ENCODE assay signal across 11 cellular contexts in the genomic region with DNA sequence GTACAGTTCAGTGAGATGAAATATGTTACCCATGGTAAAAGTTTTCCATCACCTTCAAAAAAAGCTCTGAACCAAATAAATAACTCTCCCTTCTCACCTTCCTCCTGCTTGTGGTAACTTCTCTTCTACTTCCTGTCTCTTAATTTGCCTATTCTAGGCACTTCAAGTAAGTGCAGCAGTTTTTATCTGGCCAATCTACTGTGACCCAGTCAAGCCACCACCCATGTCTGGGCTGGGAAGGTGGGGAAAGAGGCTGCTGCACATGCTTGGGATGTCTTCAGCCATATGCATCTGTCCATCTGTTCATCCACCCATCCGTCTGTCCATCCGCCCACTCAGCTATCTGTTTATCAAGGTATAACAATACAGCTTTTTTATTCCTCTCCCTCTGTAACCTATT. TPM values are rescaled to one million over a fixed set of nuclear protein-coding genes. Genes with fewer than 3 reads are reported as not detected.
DNase-seq lines count a peak whose midpoint lies in the region; ATAC-seq and TF ChIP-seq lines count a peak whose summit lies in the region.
"Had no signal": no experiment of that assay in that cellular context is flagged by ENCODE, and none has a peak within 500 bp of the region (broad histone marks: within the 10 kb centered on the region; RNA-seq: fewer than 3 reads in every experiment).

No MANE protein-coding gene starts in this region.

- no CpG with 5 or more reads among the region's 2 CpGs for WGBS in neuronal stem cell (ENCODE audit: extremely low coverage in 2 of 2, insufficient read length in 2 of 2, insufficient replicate concordance in 1 of 2), 2 donors

- H3K4me1 ChIP-seq in right atrium auricular region (peaks cover 0 to 65% of the 10 kb centered on the region in 2 donors), neuronal stem cell (ENCODE audit: control insufficient read depth in 2 of 2, insufficient read depth in 1 of 2, low read depth in 1 of 2, low read length in 2 of 2) (peaks cover 0 to 8% of the 10 kb centered on the region in 2 donors)

- no peaks in the 10 kb centered on the region for H3K36me3 Mint-ChIP-seq in T-helper 17 cell (ENCODE audit: low read depth)

- intact Hi-C loops in left ventricle myocardium superior (cut with micrococcal nuclease), result no loop called here

- H3K4me3 Mint-ChIP-seq in T-helper 17 cell, result peak overlapping the region; percentile 1
- H3K4me3 Mint-ChIP-seq: activated naive CD8-positive, alpha-beta T cell treated with anti-CD3 and anti-CD28 coated beads, Interleukin-2, amount 10 ng/mL, durations not matched to agents 7 days and 5 days had no signal

- no peak overlapping the region for H3K18ac ChIP-seq in neuronal stem cell (ENCODE audit: low read length)

- peaks cover 5% of the 10 kb centered on the region for H3K27me3 Mint-ChIP-seq in T-helper 17 cell

- peak overlapping the region; percentile 39 for H3K27ac Mint-ChIP-seq in T-helper 17 cell
- H3K27ac Mint-ChIP-seq: activated naive CD8-positive, alpha-beta T cell treated with anti-CD3 and anti-CD28 coated beads, Interleukin-2, amount 10 ng/mL, durations not matched to agents 7 days and 5 days had no signal

- H3K9ac ChIP-seq in neuronal stem cell (ENCODE audit: low read depth, low read length, poor library complexity), result no peak overlapping the region

- H4K91ac ChIP-seq in neuronal stem cell (ENCODE audit: low read depth, low read length, poor library complexity), result no peak overlapping the region

- H3K4ac ChIP-seq in neuronal stem cell (ENCODE audit: low read length), result no peak overlapping the region

- H3K4me2 ChIP-seq in neuronal stem cell (ENCODE audit: insufficient read depth, low read length, poor library complexity, severe bottlenecking), result no peak overlapping the region

- H3K27me3 ChIP-seq in right atrium auricular region, result no peaks in the 10 kb centered on the region
- no peaks in the 10 kb centered on the region for H3K27me3 ChIP-seq in neuronal stem cell (ENCODE audit: control insufficient read depth in 3 of 3, insufficient read depth in 3 of 3, low read depth in 1 of 3, low read length in 3 of 3)
- H3K27me3 ChIP-seq: ovary, SJSA1 had no signal

- H3K4me3 ChIP-seq in right atrium auricular region (no peak overlapping the region), neuronal stem cell (ENCODE audit: low read length in 2 of 2) (no peak overlapping the region)
- H3K4me3 ChIP-seq: ovary, SJSA1 had no signal

- H2BK15ac ChIP-seq in neuronal stem cell (ENCODE audit: low read length), result no peak overlapping the region

- no peak overlapping the region for H3K14ac ChIP-seq in neuronal stem cell (ENCODE audit: low read length)

- no peak overlapping the region for H2AFZ ChIP-seq in neuronal stem cell (ENCODE audit: low read length)

- no peaks in the 10 kb centered on the region for H3K36me3 ChIP-seq in right atrium auricular region
- peaks cover 7 to 86% of the 10 kb centered on the region in 2 donors for H3K36me3 ChIP-seq in neuronal stem cell (replicated peaks in 1 of 2; ENCODE audit: control insufficient read depth in 2 of 2, insufficient read depth in 2 of 2, low read length in 2 of 2)
- H3K36me3 ChIP-seq: ovary had no signal

- no peak overlapping the region for H4K8ac ChIP-seq in neuronal stem cell (ENCODE audit: low read depth, low read length)

- DNase-seq in right atrium auricular region (ENCODE audit: low spot score), result no peak
- no peak for DNase-seq in left ventricle myocardium superior
- DNase-seq in T-helper 17 cell, result no peak
- DNase-seq in neuronal stem cell (ENCODE audit: low spot score), result no peak
- no peak for DNase-seq in amygdala (lab: John Stamatoyannopoulos, UW)
- DNase-seq in NCI-H526 treated with DMSO at 0.1 percent for 48 hours (lab: John Stamatoyannopoulos, UW), result no peak
- no peak for DNase-seq in OCI-M2 (lab: John Stamatoyannopoulos, UW; ENCODE audit: unreplicated experiment)
- DNase-seq: activated naive CD8-positive, alpha-beta T cell treated with anti-CD3 and anti-CD28 coated beads, Interleukin-2, amount 10 ng/mL, durations not matched to agents 7 days and 5 days; ovary had no signal

- H2BK5ac ChIP-seq in neuronal stem cell (ENCODE audit: low read length), result no peak overlapping the region

- TF ChIP-seq CTCF in right atrium auricular region (IDR thresholded peaks at IDR 0.05), result no peak

- H3K79me1 ChIP-seq in neuronal stem cell (ENCODE audit: low read depth, low read length), result peaks cover 5% of the 10 kb centered on the region

- H3K23ac ChIP-seq in neuronal stem cell (ENCODE audit: low read depth, low read length, poor library complexity), result no peak overlapping the region

- H3K9me3 ChIP-seq in right atrium auricular region (no peaks in the 10 kb centered on the region), T-helper 17 cell (ENCODE audit: control insufficient read depth, low read length, poor library complexity, severe bottlenecking) (no peaks in the 10 kb centered on the region), neuronal stem cell (replicated peaks in 1 of 2; ENCODE audit: control insufficient read depth in 2 of 2, insufficient read depth in 1 of 2, low read depth in 1 of 2, low read length in 2 of 2) (peaks cover 0 to 4% of the 10 kb centered on the region in 2 donors)
- H3K9me3 ChIP-seq: ovary, SJSA1 had no signal

- peaks cover 22% of the 10 kb centered on the region for H3K4me1 Mint-ChIP-seq in T-helper 17 cell

- no peak overlapping the region for H2BK12ac ChIP-seq in neuronal stem cell (ENCODE audit: low read length)

- no peak overlapping the region for H2BK120ac ChIP-seq in neuronal stem cell (ENCODE audit: low read depth, low read length)

- no peak for ATAC-seq in left ventricle myocardium superior
- ATAC-seq in HG02973 (IDR thresholded peaks at IDR 0.05; ENCODE audit: unreplicated experiment), result peak; percentile 76
- peak; percentile 57 for ATAC-seq in T-helper 17 cell

- peak overlapping the region; percentile 9 to 30 for H3K27ac ChIP-seq in right atrium auricular region
- no peak overlapping the region for H3K27ac ChIP-seq in neuronal stem cell (replicated peaks; ENCODE audit: low read length)
- H3K27ac ChIP-seq: ovary, SJSA1 had no signal

- H2AK5ac ChIP-seq in neuronal stem cell (ENCODE audit: low read depth, low read length), result no peak overlapping the region

RNA-seq across cellular contexts. Expression of gene ZNF532, which starts 31.6 kb away (rescaled TPM):
- total RNA-seq in right atrium auricular region (10 to 100 TPM; 53.1 to 59.5 TPM), left ventricle myocardium superior (64.2 TPM), T-helper 17 cell (10 to 100 TPM; 12.9 to 17.7 TPM)
- polyA plus RNA-seq in neuronal stem cell (2013, experiment 1 of 2), result 101 TPM
- polyA plus RNA-seq in neuronal stem cell (2013, experiment 2 of 2), result 101 TPM
